In genomic region chr10:24197319-24197718, GRCh38 we compare ENCODE assay signal across 22 cellular contexts. TPM values are rescaled to one million over a fixed set of nuclear protein-coding genes. Genes with fewer than 3 reads are reported as not detected.
"Had no signal": no experiment of that assay in that cellular context is flagged by ENCODE, and none has a peak within 500 bp of the region (broad histone marks: within the 10 kb centered on the region; RNA-seq: fewer than 3 reads in every experiment).

No MANE protein-coding gene starts in this region.

- ATAC-seq: natural killer cell; stimulated activated memory B cell treated with anti-CD40 and anti-IgM and Interleukin-4, amounts not matched to agents 10 μg/mL and 1 μg/mL and 100 μg/mL, for 72 hours; stimulated activated naive CD8-positive, alpha-beta T cell treated with anti-CD3 and anti-CD28 coated beads, Interleukin-15, amount 100 ng/mL, for 72 hours had no signal

- H3K4me3 ChIP-seq: heart left ventricle, lower lobe of right lung, pancreas, prostate gland, sigmoid colon, spleen, transverse colon, upper lobe of left lung, vagina had no signal

- H3K36me3 Mint-ChIP-seq: mesothelial cell of epicardium; naive B cell; natural killer cell; stimulated activated memory B cell treated with anti-CD40 and anti-IgM and Interleukin-4, amounts not matched to agents 10 μg/mL and 1 μg/mL and 100 μg/mL, for 72 hours had no signal

- H3K36me3 ChIP-seq: heart left ventricle, lower lobe of right lung, pancreas, prostate gland, sigmoid colon, spleen, transverse colon, upper lobe of left lung, vagina had no signal

- H3K4me1 Mint-ChIP-seq: naive B cell; natural killer cell; stimulated activated memory B cell treated with anti-CD40 and anti-IgM and Interleukin-4, amounts not matched to agents 10 μg/mL and 1 μg/mL and 100 μg/mL, for 72 hours; stimulated activated naive CD8-positive, alpha-beta T cell treated with anti-CD3 and anti-CD28 coated beads, Interleukin-15, amount 100 ng/mL, for 72 hours had no signal

- H3K4me3 Mint-ChIP-seq: mesothelial cell of epicardium; naive B cell; natural killer cell; stimulated activated memory B cell treated with anti-CD40 and anti-IgM and Interleukin-4, amounts not matched to agents 10 μg/mL and 1 μg/mL and 100 μg/mL, for 72 hours; stimulated activated naive CD8-positive, alpha-beta T cell treated with anti-CD3 and anti-CD28 coated beads, Interleukin-15, amount 100 ng/mL, for 72 hours had no signal

- H3K9me3 ChIP-seq: heart left ventricle, lower lobe of right lung, pancreas, prostate gland, sigmoid colon, spleen, transverse colon, upper lobe of left lung, vagina had no signal

- H3K9me3 Mint-ChIP-seq: mesothelial cell of epicardium; natural killer cell; stimulated activated memory B cell treated with anti-CD40 and anti-IgM and Interleukin-4, amounts not matched to agents 10 μg/mL and 1 μg/mL and 100 μg/mL, for 72 hours; stimulated activated naive CD8-positive, alpha-beta T cell treated with anti-CD3 and anti-CD28 coated beads, Interleukin-15, amount 100 ng/mL, for 72 hours had no signal

- H3K4me1 ChIP-seq: pancreas, prostate gland, vagina had no signal

- H3K27ac ChIP-seq: lower lobe of right lung, pancreas, prostate gland, sigmoid colon, spleen, transverse colon, vagina had no signal

- H3K27ac Mint-ChIP-seq: mesothelial cell of epicardium; naive B cell; natural killer cell; stimulated activated memory B cell treated with anti-CD40 and anti-IgM and Interleukin-4, amounts not matched to agents 10 μg/mL and 1 μg/mL and 100 μg/mL, for 72 hours; stimulated activated naive CD8-positive, alpha-beta T cell treated with anti-CD3 and anti-CD28 coated beads, Interleukin-15, amount 100 ng/mL, for 72 hours had no signal

- DNase-seq: heart left ventricle; kidney glomerular epithelial cell; left cardiac atrium; lower lobe of right lung; mammary epithelial cell; mesendoderm; naive B cell; natural killer cell; pancreas; retina; sigmoid colon; small intestine; spleen; stimulated activated CD4-positive, alpha-beta T cell treated with anti-CD3 and anti-CD28 coated beads, Interleukin-4, amount 100 ng/mL, for 24 hours; stimulated activated naive CD4-positive, alpha-beta T cell treated with Interleukin-2 at 50 U/mL for 16 hours; stimulated activated naive CD8-positive, alpha-beta T cell treated with anti-CD3 and anti-CD28 coated beads, Interleukin-15, amount 100 ng/mL, for 72 hours; transverse colon; upper lobe of left lung had no signal

- H3K27me3 ChIP-seq: heart left ventricle, pancreas, sigmoid colon, spleen, transverse colon, upper lobe of left lung, vagina had no signal

RNA-seq across cellular contexts. Expression of gene KIAA1217, which starts 11.6 kb away (rescaled TPM):
- total RNA-seq: natural killer cell had no signal
